ENCODE assay signal across 8 cellular contexts in genomic region chr4:75848191-75848760, GRCh38. TPM values are rescaled to one million over a fixed set of nuclear protein-coding genes. Genes with fewer than 3 reads are reported as not detected.
DNase-seq lines count a peak whose midpoint lies in the region; ATAC-seq and TF ChIP-seq lines count a peak whose summit lies in the region.
"Not testable (repeated sequence)": the region's sequence is repeated elsewhere in the genome, so short reads cannot be mapped to it uniquely, and the experiment has no call there.

No MANE protein-coding gene starts in this region.

- H3K4me3 ChIP-seq in Loucy (ENCODE audit: low read length, poor library complexity, severe bottlenecking); epithelial cell of proximal tubule (ENCODE audit: low read depth, low read length): not testable (repeated sequence)

- not testable (repeated sequence) for H3K27ac Mint-ChIP-seq in activated CD4-positive, alpha-beta memory T cell treated with anti-CD3 and anti-CD28 coated beads, Interleukin-2, amount 10 ng/mL, durations not matched to agents 7 days and 5 days; stimulated activated naive CD8-positive, alpha-beta T cell treated with anti-CD3 and anti-CD28 coated beads, Interleukin-15, amount 100 ng/mL, for 72 hours

- not testable (repeated sequence) for H3K9ac ChIP-seq in Loucy (ENCODE audit: low read depth, low read length, poor library complexity, severe bottlenecking)

- CTCF ChIA-PET in activated CD4-positive, alpha-beta memory T cell treated with anti-CD3 and anti-CD28 coated beads, Interleukin-2, amount 10 ng/mL, durations not matched to agents 7 days and 5 days (lab: Charles Lee): interaction anchor here (0.5 to 2.2 kb wide), 35 partner anchors 9 to 981 kb away, joined by 3 to 21 read pairs (median 4); partner anchors contain the start of genes ODAPH and USO1

- not testable (repeated sequence) for H3K9me2 ChIP-seq in Loucy (replicated peaks; ENCODE audit: low read depth, low read length)

- not testable (repeated sequence) for H3F3A ChIP-seq in Loucy (ENCODE audit: low read depth)

- not testable (repeated sequence) for H3K9me3 Mint-ChIP-seq in activated CD4-positive, alpha-beta memory T cell treated with anti-CD3 and anti-CD28 coated beads, Interleukin-2, amount 10 ng/mL, durations not matched to agents 7 days and 5 days; stimulated activated naive CD8-positive, alpha-beta T cell treated with anti-CD3 and anti-CD28 coated beads, Interleukin-15, amount 100 ng/mL, for 72 hours

- TF ChIP-seq CTCF in Loucy (conservative IDR thresholded peaks at IDR 0.05; ENCODE audit: low read length) (peak; percentile 69), epithelial cell of proximal tubule (conservative IDR thresholded peaks at IDR 0.05; ENCODE audit: low read depth, low read length) (peak; percentile 70)

- H3K27me3 ChIP-seq in Loucy (ENCODE audit: insufficient read depth, low read length, poor library complexity, severe bottlenecking): not testable (repeated sequence)

- H3K4me1 ChIP-seq in Loucy (ENCODE audit: insufficient read depth, low read length, poor library complexity, severe bottlenecking): not testable (repeated sequence)

- H2AFZ ChIP-seq in Loucy (ENCODE audit: low read length): peak overlapping the region; percentile 86

- not testable (repeated sequence) for H3K36me3 ChIP-seq in Loucy (ENCODE audit: insufficient read depth, low read length)

- peaks cover 17% of the 10 kb centered on the region for H3K4me1 Mint-ChIP-seq in activated CD4-positive, alpha-beta memory T cell treated with anti-CD3 and anti-CD28 coated beads, Interleukin-2, amount 10 ng/mL, durations not matched to agents 7 days and 5 days
- H3K4me1 Mint-ChIP-seq in stimulated activated naive CD8-positive, alpha-beta T cell treated with anti-CD3 and anti-CD28 coated beads, Interleukin-15, amount 100 ng/mL, for 72 hours: peaks cover 16% of the 10 kb centered on the region

- not testable (repeated sequence) for H4K20me1 ChIP-seq in Loucy (ENCODE audit: insufficient read depth, low read length, poor library complexity, severe bottlenecking)

- H3K36me3 Mint-ChIP-seq in activated CD4-positive, alpha-beta memory T cell treated with anti-CD3 and anti-CD28 coated beads, Interleukin-2, amount 10 ng/mL, durations not matched to agents 7 days and 5 days (ENCODE audit: low read depth): not testable (repeated sequence)

- not testable (repeated sequence) for H3K27me3 Mint-ChIP-seq in activated CD4-positive, alpha-beta memory T cell treated with anti-CD3 and anti-CD28 coated beads, Interleukin-2, amount 10 ng/mL, durations not matched to agents 7 days and 5 days; stimulated activated naive CD8-positive, alpha-beta T cell treated with anti-CD3 and anti-CD28 coated beads, Interleukin-15, amount 100 ng/mL, for 72 hours

- POLR2A ChIA-PET in activated CD4-positive, alpha-beta memory T cell treated with anti-CD3 and anti-CD28 coated beads, Interleukin-2, amount 10 ng/mL, durations not matched to agents 7 days and 5 days (lab: Charles Lee): interaction anchor here (0.6 to 0.8 kb wide), 2 partner anchors 92 to 194 kb away, joined by 3 read pairs; no protein-coding TSS in a partner anchor

- peak; percentile 75 for ATAC-seq in GM21786 (IDR thresholded peaks at IDR 0.05; ENCODE audit: unreplicated experiment)
- peak; percentile 88 for ATAC-seq in stimulated activated naive CD8-positive, alpha-beta T cell treated with anti-CD3 and anti-CD28 coated beads, Interleukin-15, amount 100 ng/mL, for 72 hours

- DNase-seq in DMS53 treated with DMSO at 0.1 percent for 48 hours (lab: John Stamatoyannopoulos, UW; ENCODE audit: unreplicated experiment) (peak; percentile 74), NOMO-1 treated with dmso at 0.1 percent for 144 hours (lab: John Stamatoyannopoulos, UW; ENCODE audit: unreplicated experiment) (peak; percentile 63), epithelial cell of proximal tubule (ENCODE audit: low read depth) (peak; percentile 80), lung microvascular endothelial cell (ENCODE audit: low read depth in 2 of 2) (peak; percentile 84 to 88)
- peak; percentile 28 for DNase-seq in activated CD4-positive, alpha-beta memory T cell treated with anti-CD3 and anti-CD28 coated beads, Interleukin-2, amount 10 ng/mL, durations not matched to agents 7 days and 5 days
- DNase-seq in stimulated activated naive CD8-positive, alpha-beta T cell treated with anti-CD3 and anti-CD28 coated beads, Interleukin-15, amount 100 ng/mL, for 72 hours: peak; percentile 13 to 24

- H3K4me3 Mint-ChIP-seq in activated CD4-positive, alpha-beta memory T cell treated with anti-CD3 and anti-CD28 coated beads, Interleukin-2, amount 10 ng/mL, durations not matched to agents 7 days and 5 days; stimulated activated naive CD8-positive, alpha-beta T cell treated with anti-CD3 and anti-CD28 coated beads, Interleukin-15, amount 100 ng/mL, for 72 hours: not testable (repeated sequence)

- not testable (repeated sequence) for H3K4me2 ChIP-seq in Loucy (ENCODE audit: low read depth, low read length, poor library complexity, severe bottlenecking)

- not testable (repeated sequence) for H3K79me2 ChIP-seq in Loucy (ENCODE audit: insufficient read depth, low read length)

- H3K9me3 ChIP-seq in Loucy (ENCODE audit: insufficient read depth, low read depth, low read length): not testable (repeated sequence)

RNA-seq across cellular contexts. Expression of gene PPEF2, which starts 54.0 kb away (rescaled TPM):
- total RNA-seq in activated CD4-positive, alpha-beta memory T cell treated with anti-CD3 and anti-CD28 coated beads, Interleukin-2, amount 10 ng/mL, durations not matched to agents 7 days and 5 days: under 1 TPM in 1 of 2 experiments, not detected in 1; 0.15 TPM
- total RNA-seq in epithelial cell of proximal tubule (not detected in 2 replicates), lung microvascular endothelial cell (under 0.01 TPM in 1 of 2 replicates, not detected in the other)

Comparison
In these comparisons a context has a peak if more than half of its experiments do, and no peak if none do; other contexts are left out.
1. DNase-seq: peak in every context shown above with its lines; median percentile 86 in lung microvascular endothelial cell; 80 in epithelial cell of proximal tubule; 74 in DMS53 treated with DMSO at 0.1 percent for 48 hours; 63 in NOMO-1 treated with dmso at 0.1 percent for 144 hours; 28 in activated CD4-positive, alpha-beta memory T cell treated with anti-CD3 and anti-CD28 coated beads, Interleukin-2, amount 10 ng/mL, durations not matched to agents 7 days and 5 days; 18 in stimulated activated naive CD8-positive, alpha-beta T cell treated with anti-CD3 and anti-CD28 coated beads, Interleukin-15, amount 100 ng/mL, for 72 hours.